Comparison of ENCODE assay signal across 9 cellular contexts in the genomic region with DNA sequence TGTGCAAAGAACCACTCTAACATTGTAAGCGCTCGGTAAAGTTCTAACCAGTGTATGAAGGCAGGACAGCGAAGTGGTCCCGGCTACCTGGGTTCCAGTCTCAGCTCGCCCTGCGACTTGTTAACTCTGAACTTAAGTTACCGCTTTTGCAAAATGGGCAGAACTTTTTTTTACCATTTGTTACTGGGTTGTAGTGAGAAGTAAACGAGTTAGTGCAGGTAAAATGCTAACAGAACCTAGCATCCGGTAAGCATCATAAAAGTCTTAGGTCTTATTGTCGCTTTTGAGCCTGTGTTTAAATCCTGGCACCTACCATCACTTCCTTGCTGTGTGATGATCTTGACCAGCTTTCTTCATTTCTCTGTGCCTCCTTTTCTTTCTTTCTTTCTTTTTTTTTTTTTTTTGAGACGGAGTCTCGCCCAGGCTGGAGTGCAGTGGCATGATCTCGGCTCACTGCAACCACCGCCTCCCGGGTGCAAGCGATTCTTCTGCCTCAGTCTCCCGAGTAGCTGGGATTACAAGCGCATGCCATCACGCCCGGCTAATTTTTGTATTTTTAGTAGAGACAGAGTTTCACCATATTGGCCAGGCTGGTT. TPM values are rescaled to one million over a fixed set of nuclear protein-coding genes. Genes with fewer than 3 reads are reported as not detected.
A peak's percentile ranks its signal among the peaks of the same experiment; 100 is the strongest.
DNase-seq lines count a peak whose midpoint lies in the region; ATAC-seq, FAIRE-seq and TF ChIP-seq lines count a peak whose summit lies in the region.
"Had no signal": no experiment of that assay in that cellular context is flagged by ENCODE, and none has a peak within 500 bp of the region (broad histone marks: within the 10 kb centered on the region; RNA-seq: fewer than 3 reads in every experiment).

No MANE protein-coding gene starts in this region.

- H3K27ac Mint-ChIP-seq in CD4-positive, alpha-beta memory T cell: peak overlapping the region; percentile 89 to 97 (median 92)
- peak overlapping the region; percentile 92 to 98 (median 92) for H3K27ac Mint-ChIP-seq in IgD-negative memory B cell

- TF ChIP-seq CTCF in breast epithelium (IDR thresholded peaks at IDR 0.05): no peak
- TF ChIP-seq CTCF in vagina (IDR thresholded peaks at IDR 0.05): no peak

- peak overlapping the region; percentile 75 for H3K4me2 ChIP-seq in mesenchymal stem cell (ENCODE audit: low read length, poor library complexity, severe bottlenecking)

- DNase-seq in CD4-positive, alpha-beta memory T cell: peak in 2 of 5 donors; percentile 45
- DNase-seq in breast epithelium (ENCODE audit: low spot score in 2 of 2): no peak
- no peak for DNase-seq in mesenchymal stem cell
- DNase-seq in vagina (ENCODE audit: extremely low spot score in 2 of 2): no peak
- no peak for DNase-seq in NCI-H1105 (lab: John Stamatoyannopoulos, UW)
- no peak for DNase-seq in GM19239 (ENCODE audit: insufficient read length, low spot score)

- no peak for TF ChIP-seq POLR2A in breast epithelium (IDR thresholded peaks at IDR 0.05)
- TF ChIP-seq POLR2A in vagina (IDR thresholded peaks at IDR 0.05): no peak

- H2BK12ac ChIP-seq in mesenchymal stem cell (ENCODE audit: low read length in 2 of 2): no peak overlapping the region

- H3K9me3 Mint-ChIP-seq in CD4-positive, alpha-beta memory T cell: peaks cover 0 to 2% (median 0%) of the 10 kb centered on the region in 8 donors
- no peaks in the 10 kb centered on the region for H3K9me3 Mint-ChIP-seq in IgD-negative memory B cell

- peaks cover 10% of the 10 kb centered on the region for H3K36me3 ChIP-seq in CD4-positive, alpha-beta memory T cell (ENCODE audit: insufficient read depth, low read length)
- H3K36me3 ChIP-seq in breast epithelium (no peaks in the 10 kb centered on the region), mesenchymal stem cell (ENCODE audit: control insufficient read depth in 1 of 2, insufficient read depth in 2 of 2, low read depth in 1 of 2, low read length in 2 of 2) (peaks cover 33 to 40% of the 10 kb centered on the region in 2 experiments), vagina (peaks cover 0 to 17% of the 10 kb centered on the region in 2 donors)

- peak overlapping the region; percentile 91 to 98 (median 96) for H3K4me3 Mint-ChIP-seq in CD4-positive, alpha-beta memory T cell
- H3K4me3 Mint-ChIP-seq in IgD-negative memory B cell: peak overlapping the region; percentile 93 to 99 (median 98)

- no peaks in the 10 kb centered on the region for H3K27me3 Mint-ChIP-seq in CD4-positive, alpha-beta memory T cell
- H3K27me3 Mint-ChIP-seq in IgD-negative memory B cell: no peaks in the 10 kb centered on the region

- FAIRE-seq in GM19239 (lab: Jason Lieb, UNC): no peak

- H3K27me3 ChIP-seq in CD4-positive, alpha-beta memory T cell (ENCODE audit: insufficient read depth, low read length): no peaks in the 10 kb centered on the region
- H3K27me3 ChIP-seq in breast epithelium (no peaks in the 10 kb centered on the region), mesenchymal stem cell (ENCODE audit: control insufficient read depth in 1 of 2, insufficient read depth in 1 of 2, low read length in 2 of 2) (no peaks in the 10 kb centered on the region), vagina (no peaks in the 10 kb centered on the region)

- H3K4me1 Mint-ChIP-seq in CD4-positive, alpha-beta memory T cell: peaks cover 18 to 61% (median 42%) of the 10 kb centered on the region in 4 donors
- H3K4me1 Mint-ChIP-seq in IgD-negative memory B cell: peaks cover 27 to 36% (median 32%) of the 10 kb centered on the region in 3 donors

- H2BK5ac ChIP-seq in mesenchymal stem cell (ENCODE audit: low read depth, low read length, poor library complexity, severe bottlenecking): no peak overlapping the region

- WGBS in mesenchymal stem cell: 45% methylated on average over 19 of the region's 20 CpGs

- POLR2A ChIA-PET in CD4-positive, alpha-beta memory T cell (lab: Charles Lee; ENCODE audit: partially characterized antibody): interaction anchor here (0.6 to 7.2 kb wide), 18 partner anchors 12 to 325 kb away, joined by 3 to 132 read pairs (median 5); a partner anchor contains a TSS

- H4K8ac ChIP-seq in mesenchymal stem cell (ENCODE audit: low read length): no peak overlapping the region

- peak overlapping the region; percentile 65 for H3K27ac ChIP-seq in CD4-positive, alpha-beta memory T cell (ENCODE audit: low read depth, low read length)
- peak overlapping the region; percentile 59 to 77 for H3K27ac ChIP-seq in breast epithelium
- no peak overlapping the region for H3K27ac ChIP-seq in mesenchymal stem cell (ENCODE audit: low read length, poor library complexity, severe bottlenecking)
- H3K27ac ChIP-seq in vagina: peak overlapping the region; percentile 78

- peaks cover 0 to 17% of the 10 kb centered on the region in 2 donors for H3K36me3 Mint-ChIP-seq in CD4-positive, alpha-beta memory T cell
- no peaks in the 10 kb centered on the region for H3K36me3 Mint-ChIP-seq in IgD-negative memory B cell

- peaks cover 57% of the 10 kb centered on the region for H3K4me1 ChIP-seq in CD4-positive, alpha-beta memory T cell (ENCODE audit: insufficient read depth, low read length)
- H3K4me1 ChIP-seq in breast epithelium (peaks cover 8 to 22% of the 10 kb centered on the region in 2 donors), mesenchymal stem cell (ENCODE audit: control insufficient read depth, insufficient read depth, low read depth, low read length) (peaks cover 45% of the 10 kb centered on the region), vagina (peaks cover 58% of the 10 kb centered on the region)

- H2AFZ ChIP-seq in mesenchymal stem cell (ENCODE audit: low read depth, low read length): no peak overlapping the region

- peaks cover 20% of the 10 kb centered on the region for H3K79me1 ChIP-seq in mesenchymal stem cell (replicated peaks; ENCODE audit: low read length, poor library complexity, severe bottlenecking)

- no peak for ATAC-seq in GM19023 (IDR thresholded peaks at IDR 0.05; ENCODE audit: unreplicated experiment)

- H3K23ac ChIP-seq in mesenchymal stem cell (ENCODE audit: low read length in 2 of 2): no peak overlapping the region

- H3K4me3 ChIP-seq in CD4-positive, alpha-beta memory T cell (ENCODE audit: low read length in 2 of 2): peak overlapping the region; percentile 79 to 94
- H3K4me3 ChIP-seq in breast epithelium: peak overlapping the region; percentile 69 to 80 (median 72)
- H3K4me3 ChIP-seq in mesenchymal stem cell (ENCODE audit: insufficient read depth in 1 of 2, low read depth in 1 of 2, low read length in 2 of 2): peak overlapping the region in 1 of 2 experiments; percentile 97
- H3K4me3 ChIP-seq in vagina: peak overlapping the region; percentile 92 to 99

- H4K91ac ChIP-seq in mesenchymal stem cell (ENCODE audit: low read length): no peak overlapping the region

- H2BK120ac ChIP-seq in mesenchymal stem cell (ENCODE audit: low read depth, low read length): no peak overlapping the region

- H3K14ac ChIP-seq in mesenchymal stem cell (ENCODE audit: low read length in 2 of 2): no peak overlapping the region

- no peaks in the 10 kb centered on the region for H3K9me3 ChIP-seq in CD4-positive, alpha-beta memory T cell (ENCODE audit: control insufficient read depth in 1 of 2, low read length in 2 of 2)
- H3K9me3 ChIP-seq in breast epithelium (no peaks in the 10 kb centered on the region), mesenchymal stem cell (ENCODE audit: control insufficient read depth, low read length) (no peaks in the 10 kb centered on the region), vagina (no peaks in the 10 kb centered on the region)

- H2BK15ac ChIP-seq in mesenchymal stem cell (ENCODE audit: low read depth, poor library complexity, severe bottlenecking): no peak overlapping the region

- no peak overlapping the region for H3K18ac ChIP-seq in mesenchymal stem cell (ENCODE audit: low read depth in 1 of 2, low read length in 2 of 2)

- CTCF ChIA-PET in CD4-positive, alpha-beta memory T cell (lab: Charles Lee; ENCODE audit: partially characterized antibody): interaction anchor here (0.6 to 5.1 kb wide), 8 partner anchors 12 to 161 kb away, joined by 3 to 35 read pairs (median 4); a partner anchor contains a TSS

- no peak overlapping the region for H2AK5ac ChIP-seq in mesenchymal stem cell (ENCODE audit: low read length, severe bottlenecking)

- peak overlapping the region; percentile 98 for H3K9ac ChIP-seq in mesenchymal stem cell (ENCODE audit: low read length)

- no peak overlapping the region for H3K4ac ChIP-seq in mesenchymal stem cell (ENCODE audit: low read depth in 1 of 2, low read length in 2 of 2)

- intact Hi-C loops in CD4-positive, alpha-beta memory T cell (cut with micrococcal nuclease): loop anchor here (2.0 to 5.0 kb wide), 4 partner anchors 16 to 145 kb away; no protein-coding TSS in a partner anchor
- intact Hi-C loops in breast epithelium (cut with DNase I; ENCODE audit: low total_unique reads) (no loop called here), vagina (cut with DNase I) (no loop called here)

RNA-seq across cellular contexts. Expression of a gene that starts 0.7 kb away (rescaled TPM):
- 10 to 100 TPM; 70.6 to 78.4 TPM for total RNA-seq in CD4-positive, alpha-beta memory T cell
- polyA plus RNA-seq in CD4-positive, alpha-beta memory T cell: 10 to 100 TPM; 18.0 to 24.9 TPM
- polyA plus RNA-seq in IgD-negative memory B cell: 30.7 TPM
- total RNA-seq in breast epithelium (10 to 100 TPM; 29.7 to 37.4 (median 31.7) TPM), vagina (28.0 TPM)
- polyA plus RNA-seq in mesenchymal stem cell (2013, experiment 1 of 2): 20.0 TPM
- polyA plus RNA-seq in mesenchymal stem cell (2013, experiment 2 of 2): 16.9 TPM

RNA-seq across cellular contexts. Expression of a gene that starts 0.8 kb away (rescaled TPM):
- 10 to 100 TPM; 25.8 to 34.1 TPM for total RNA-seq in CD4-positive, alpha-beta memory T cell
- 1 to 10 TPM in 1 of 2 donors, under 1 TPM in 1; 0.15 to 1.8 TPM for polyA plus RNA-seq in CD4-positive, alpha-beta memory T cell
- 2.7 TPM for polyA plus RNA-seq in IgD-negative memory B cell
- total RNA-seq in breast epithelium (10 to 100 TPM in 2 of 3 donors, 1 to 10 TPM in 1; 8.5 to 20.5 (median 19.7) TPM), vagina (22.6 TPM)
- 82.1 TPM for polyA plus RNA-seq in mesenchymal stem cell (2013, experiment 1 of 2)
- polyA plus RNA-seq in mesenchymal stem cell (2013, experiment 2 of 2): 85.0 TPM

RNA-seq across cellular contexts. Expression of a gene that starts 14.6 kb away (rescaled TPM):
- 10 to 100 TPM; 16.1 to 16.9 TPM for total RNA-seq in CD4-positive, alpha-beta memory T cell
- 1 to 10 TPM; 2.3 to 9.4 TPM for polyA plus RNA-seq in CD4-positive, alpha-beta memory T cell
- polyA plus RNA-seq in IgD-negative memory B cell: 90.1 TPM
- total RNA-seq in breast epithelium (10 to 100 TPM in 1 of 3 donors, 1 to 10 TPM in 2; 7.0 to 21.0 (median 9.2) TPM), vagina (11.5 TPM)
- polyA plus RNA-seq in mesenchymal stem cell (2013, experiment 1 of 2): 0.68 TPM
- 0.79 TPM for polyA plus RNA-seq in mesenchymal stem cell (2013, experiment 2 of 2)
- total RNA-seq: HT1080 had no signal

RNA-seq across cellular contexts. Expression of a gene that starts 32.9 kb away (rescaled TPM):
- 10 to 100 TPM; 63.7 to 64.0 TPM for total RNA-seq in CD4-positive, alpha-beta memory T cell
- polyA plus RNA-seq in CD4-positive, alpha-beta memory T cell: 10 to 100 TPM; 57.9 to 64.2 TPM
- 52.8 TPM for polyA plus RNA-seq in IgD-negative memory B cell
- total RNA-seq in breast epithelium (10 to 100 TPM; 74.6 to 78.3 (median 75.2) TPM), vagina (71.5 TPM)
- 50.2 TPM for polyA plus RNA-seq in mesenchymal stem cell (2013, experiment 1 of 2)
- polyA plus RNA-seq in mesenchymal stem cell (2013, experiment 2 of 2): 53.2 TPM

RNA-seq across cellular contexts. Expression of a gene that starts 32.9 kb away (rescaled TPM):
- 100 to 1,000 TPM; 148 to 153 TPM for total RNA-seq in CD4-positive, alpha-beta memory T cell
- polyA plus RNA-seq in CD4-positive, alpha-beta memory T cell: 100 to 1,000 TPM; 201 to 446 TPM
- 350 TPM for polyA plus RNA-seq in IgD-negative memory B cell
- total RNA-seq in breast epithelium: 100 to 1,000 TPM in 1 of 3 donors, 10 to 100 TPM in 2; 20.6 to 146 (median 79.6) TPM
- polyA plus RNA-seq in mesenchymal stem cell (2013, experiment 1 of 2): 135 TPM
- polyA plus RNA-seq in mesenchymal stem cell (2013, experiment 2 of 2): 129 TPM
- total RNA-seq in vagina: 152 TPM
